Comparison of ENCODE assay signal across 1 cellular context in genomic region chr17:887842-888214, GRCh38.
TF ChIP-seq lines count a peak whose summit lies in the region.

No MANE protein-coding gene starts in this region.

TF ChIP-seq in IMR-90, 13 proteins besides CTCF, POLR2A, EP300 and RAD21:
- TF ChIP-seq ELK1 (IDR thresholded peaks at IDR 0.05; ENCODE audit: borderline replicate concordance, low read depth, low read length) (no peak), CHD1 (IDR thresholded peaks at IDR 0.05; ENCODE audit: low read depth, low read length) (no peak), SMC3 (IDR thresholded peaks at IDR 0.05; ENCODE audit: low read depth, low read length) (no peak), NFE2L2 (IDR thresholded peaks at IDR 0.05; ENCODE audit: low read depth, low read length) (no peak)
